In genomic region chr2:99608861-99609260, GRCh38 we compare ENCODE assay signal across 18 cellular contexts.
A peak's percentile ranks its signal among the peaks of the same experiment; 100 is the strongest.
DNase-seq lines count a peak whose midpoint lies in the region; ATAC-seq and TF ChIP-seq lines count a peak whose summit lies in the region.
"Had no signal": no experiment of that assay in that cellular context is flagged by ENCODE, and none has a peak within 500 bp of the region (broad histone marks: within the 10 kb centered on the region; RNA-seq: fewer than 3 reads in every experiment).

No MANE protein-coding gene starts in this region.

- H3K9me3 ChIP-seq in adrenal gland (replicated peaks in 1 of 3) = no peaks in the 10 kb centered on the region
- H3K9me3 ChIP-seq: Caco-2 had no signal

- H3K27ac ChIP-seq in GM23338 (ENCODE audit: low read depth) = no peak overlapping the region
- no peak overlapping the region for H3K27ac ChIP-seq in dorsolateral prefrontal cortex
- no peak overlapping the region for H3K27ac ChIP-seq in adrenal gland
- H3K27ac ChIP-seq: C4-2B had no signal

- H3K27me3 ChIP-seq in GM23338 (ENCODE audit: insufficient read depth) = no peaks in the 10 kb centered on the region
- no peaks in the 10 kb centered on the region for H3K27me3 ChIP-seq in dorsolateral prefrontal cortex
- H3K27me3 ChIP-seq in adrenal gland = no peaks in the 10 kb centered on the region

- H3K9me3 Mint-ChIP-seq in GM23338 (no peaks in the 10 kb centered on the region), activated B cell treated with CpG ODN at 0.5 μM for 24 hours (no peaks in the 10 kb centered on the region), naive B cell (no peaks in the 10 kb centered on the region)
- H3K9me3 Mint-ChIP-seq: CD4-positive, alpha-beta T cell; HFFc6 had no signal

- intact Hi-C loops in activated B cell treated with CpG ODN at 0.5 μM for 24 hours (cut with micrococcal nuclease) (no loop called here), dorsolateral prefrontal cortex (cut with DNase I) (no loop called here), adrenal gland (cut with DNase I) (no loop called here)

- H3K4me3 Mint-ChIP-seq in GM23338 = no peak overlapping the region
- peak overlapping the region; percentile 19 for H3K4me3 Mint-ChIP-seq in activated B cell treated with CpG ODN at 0.5 μM for 24 hours
- peak overlapping the region in 1 of 8 donors; percentile 62 for H3K4me3 Mint-ChIP-seq in naive B cell
- H3K4me3 Mint-ChIP-seq: CD4-positive, alpha-beta T cell; HFFc6 had no signal

- H3K4me1 Mint-ChIP-seq in GM23338 (no peaks in the 10 kb centered on the region), activated B cell treated with CpG ODN at 0.5 μM for 24 hours (peaks cover 47% of the 10 kb centered on the region), naive B cell (peaks cover 40 to 69% (median 60%) of the 10 kb centered on the region in 3 donors)

- 0 out of 2 replicates have a peak overlapping the region, but pooled peaks have one; percentile 18 for H2AFZ ChIP-seq in GM23338

- TF ChIP-seq CTCF in GM23338 (conservative IDR thresholded peaks at IDR 0.05; ENCODE audit: low read depth in 2 of 2) = no peak
- no peak for TF ChIP-seq CTCF in activated B cell treated with CpG ODN at 0.5 μM for 24 hours (IDR thresholded peaks at IDR 0.05)
- TF ChIP-seq CTCF in dorsolateral prefrontal cortex (IDR thresholded peaks at IDR 0.05 in 54 of 56, conservative IDR thresholded peaks at IDR 0.05 in 2 of 56; ENCODE audit: low read depth in 1 of 56, partially characterized antibody in 56 of 56) = no peak
- no peak for TF ChIP-seq CTCF in adrenal gland (IDR thresholded peaks at IDR 0.05)

- H3K36me3 ChIP-seq in GM23338 (ENCODE audit: insufficient read depth) (no peaks in the 10 kb centered on the region), adrenal gland (replicated peaks in 1 of 2) (no peaks in the 10 kb centered on the region)

- POLR2A ChIA-PET in activated B cell treated with CpG ODN at 0.5 μM for 24 hours (lab: Charles Lee) = no interaction called here

- no peaks in the 10 kb centered on the region for H3K9me2 ChIP-seq in GM23338 (ENCODE audit: insufficient read depth)

- H3K27ac Mint-ChIP-seq in GM23338 = no peak overlapping the region
- peak overlapping the region; percentile 12 for H3K27ac Mint-ChIP-seq in activated B cell treated with CpG ODN at 0.5 μM for 24 hours
- peak overlapping the region in 5 of 6 donors; percentile 12 to 72 (median 42) for H3K27ac Mint-ChIP-seq in naive B cell
- H3K27ac Mint-ChIP-seq: CD4-positive, alpha-beta T cell; HFFc6 had no signal

- CTCF ChIA-PET in activated B cell treated with CpG ODN at 0.5 μM for 24 hours (lab: Charles Lee) = no interaction called here

- H3K4me1 ChIP-seq in GM23338 (ENCODE audit: insufficient read depth) = no peaks in the 10 kb centered on the region
- no peaks in the 10 kb centered on the region for H3K4me1 ChIP-seq in adrenal gland (replicated peaks in 1 of 2)

- DNase-seq in GM23338 (ENCODE audit: low spot score) = no peak
- DNase-seq in activated B cell treated with CpG ODN at 0.5 μM for 24 hours = no peak
- DNase-seq in naive B cell = no peak
- no peak for DNase-seq in NCI-H1417 treated with DMSO at 0.1 percent for 48 hours (lab: John Stamatoyannopoulos, UW)
- DNase-seq in dorsolateral prefrontal cortex = no peak
- DNase-seq in adrenal gland = no peak
- DNase-seq: ACHN; Caco-2; CD4-positive, alpha-beta T cell; DMS79; GF-D8; GOT3; H7; HFFc6; IMR-90; KBM-7 had no signal

- H3F3A ChIP-seq in GM23338 (replicated peaks; ENCODE audit: low read depth) = no peaks in the 10 kb centered on the region

- no peaks in the 10 kb centered on the region for H3K79me2 ChIP-seq in GM23338 (replicated peaks; ENCODE audit: insufficient read depth)

- H3K36me3 Mint-ChIP-seq in GM23338 (ENCODE audit: low read depth) (no peaks in the 10 kb centered on the region), activated B cell treated with CpG ODN at 0.5 μM for 24 hours (ENCODE audit: low read depth) (peaks cover 52% of the 10 kb centered on the region), naive B cell (no peaks in the 10 kb centered on the region)

- no peak for ATAC-seq in GM23338
- no peak for ATAC-seq in activated B cell treated with CpG ODN at 0.5 μM for 24 hours (ENCODE audit: low read depth)
- peak; percentile 45 to 57 for ATAC-seq in naive B cell (ENCODE audit: low read depth in 2 of 2)
- no peak for ATAC-seq in GM21576 (IDR thresholded peaks at IDR 0.05; ENCODE audit: unreplicated experiment)

- 34 to 84% (median 57%) methylated on average over 1 of the region's 1 CpG for WGBS in adrenal gland, 4 donors

- H3K4me2 ChIP-seq in GM23338 = no peak overlapping the region

- H3K27me3 Mint-ChIP-seq in GM23338 (ENCODE audit: insufficient read depth, low read depth, poor library complexity) = no peaks in the 10 kb centered on the region
- no peaks in the 10 kb centered on the region for H3K27me3 Mint-ChIP-seq in activated B cell treated with CpG ODN at 0.5 μM for 24 hours
- no peaks in the 10 kb centered on the region for H3K27me3 Mint-ChIP-seq in naive B cell
- H3K27me3 Mint-ChIP-seq: CD4-positive, alpha-beta T cell had no signal

- no peak for TF ChIP-seq POLR2A in adrenal gland (IDR thresholded peaks at IDR 0.05)

- no peaks in the 10 kb centered on the region for H4K20me1 ChIP-seq in GM23338 (replicated peaks; ENCODE audit: insufficient read depth)

- H3K4me3 ChIP-seq in GM23338 (no peak overlapping the region), dorsolateral prefrontal cortex (no peak overlapping the region), adrenal gland (no peak overlapping the region)

TF ChIP-seq in GM23338, 12 proteins besides CTCF, POLR2A, EP300 and RAD21 (continues in another document):
- TF ChIP-seq, protein P1, sequence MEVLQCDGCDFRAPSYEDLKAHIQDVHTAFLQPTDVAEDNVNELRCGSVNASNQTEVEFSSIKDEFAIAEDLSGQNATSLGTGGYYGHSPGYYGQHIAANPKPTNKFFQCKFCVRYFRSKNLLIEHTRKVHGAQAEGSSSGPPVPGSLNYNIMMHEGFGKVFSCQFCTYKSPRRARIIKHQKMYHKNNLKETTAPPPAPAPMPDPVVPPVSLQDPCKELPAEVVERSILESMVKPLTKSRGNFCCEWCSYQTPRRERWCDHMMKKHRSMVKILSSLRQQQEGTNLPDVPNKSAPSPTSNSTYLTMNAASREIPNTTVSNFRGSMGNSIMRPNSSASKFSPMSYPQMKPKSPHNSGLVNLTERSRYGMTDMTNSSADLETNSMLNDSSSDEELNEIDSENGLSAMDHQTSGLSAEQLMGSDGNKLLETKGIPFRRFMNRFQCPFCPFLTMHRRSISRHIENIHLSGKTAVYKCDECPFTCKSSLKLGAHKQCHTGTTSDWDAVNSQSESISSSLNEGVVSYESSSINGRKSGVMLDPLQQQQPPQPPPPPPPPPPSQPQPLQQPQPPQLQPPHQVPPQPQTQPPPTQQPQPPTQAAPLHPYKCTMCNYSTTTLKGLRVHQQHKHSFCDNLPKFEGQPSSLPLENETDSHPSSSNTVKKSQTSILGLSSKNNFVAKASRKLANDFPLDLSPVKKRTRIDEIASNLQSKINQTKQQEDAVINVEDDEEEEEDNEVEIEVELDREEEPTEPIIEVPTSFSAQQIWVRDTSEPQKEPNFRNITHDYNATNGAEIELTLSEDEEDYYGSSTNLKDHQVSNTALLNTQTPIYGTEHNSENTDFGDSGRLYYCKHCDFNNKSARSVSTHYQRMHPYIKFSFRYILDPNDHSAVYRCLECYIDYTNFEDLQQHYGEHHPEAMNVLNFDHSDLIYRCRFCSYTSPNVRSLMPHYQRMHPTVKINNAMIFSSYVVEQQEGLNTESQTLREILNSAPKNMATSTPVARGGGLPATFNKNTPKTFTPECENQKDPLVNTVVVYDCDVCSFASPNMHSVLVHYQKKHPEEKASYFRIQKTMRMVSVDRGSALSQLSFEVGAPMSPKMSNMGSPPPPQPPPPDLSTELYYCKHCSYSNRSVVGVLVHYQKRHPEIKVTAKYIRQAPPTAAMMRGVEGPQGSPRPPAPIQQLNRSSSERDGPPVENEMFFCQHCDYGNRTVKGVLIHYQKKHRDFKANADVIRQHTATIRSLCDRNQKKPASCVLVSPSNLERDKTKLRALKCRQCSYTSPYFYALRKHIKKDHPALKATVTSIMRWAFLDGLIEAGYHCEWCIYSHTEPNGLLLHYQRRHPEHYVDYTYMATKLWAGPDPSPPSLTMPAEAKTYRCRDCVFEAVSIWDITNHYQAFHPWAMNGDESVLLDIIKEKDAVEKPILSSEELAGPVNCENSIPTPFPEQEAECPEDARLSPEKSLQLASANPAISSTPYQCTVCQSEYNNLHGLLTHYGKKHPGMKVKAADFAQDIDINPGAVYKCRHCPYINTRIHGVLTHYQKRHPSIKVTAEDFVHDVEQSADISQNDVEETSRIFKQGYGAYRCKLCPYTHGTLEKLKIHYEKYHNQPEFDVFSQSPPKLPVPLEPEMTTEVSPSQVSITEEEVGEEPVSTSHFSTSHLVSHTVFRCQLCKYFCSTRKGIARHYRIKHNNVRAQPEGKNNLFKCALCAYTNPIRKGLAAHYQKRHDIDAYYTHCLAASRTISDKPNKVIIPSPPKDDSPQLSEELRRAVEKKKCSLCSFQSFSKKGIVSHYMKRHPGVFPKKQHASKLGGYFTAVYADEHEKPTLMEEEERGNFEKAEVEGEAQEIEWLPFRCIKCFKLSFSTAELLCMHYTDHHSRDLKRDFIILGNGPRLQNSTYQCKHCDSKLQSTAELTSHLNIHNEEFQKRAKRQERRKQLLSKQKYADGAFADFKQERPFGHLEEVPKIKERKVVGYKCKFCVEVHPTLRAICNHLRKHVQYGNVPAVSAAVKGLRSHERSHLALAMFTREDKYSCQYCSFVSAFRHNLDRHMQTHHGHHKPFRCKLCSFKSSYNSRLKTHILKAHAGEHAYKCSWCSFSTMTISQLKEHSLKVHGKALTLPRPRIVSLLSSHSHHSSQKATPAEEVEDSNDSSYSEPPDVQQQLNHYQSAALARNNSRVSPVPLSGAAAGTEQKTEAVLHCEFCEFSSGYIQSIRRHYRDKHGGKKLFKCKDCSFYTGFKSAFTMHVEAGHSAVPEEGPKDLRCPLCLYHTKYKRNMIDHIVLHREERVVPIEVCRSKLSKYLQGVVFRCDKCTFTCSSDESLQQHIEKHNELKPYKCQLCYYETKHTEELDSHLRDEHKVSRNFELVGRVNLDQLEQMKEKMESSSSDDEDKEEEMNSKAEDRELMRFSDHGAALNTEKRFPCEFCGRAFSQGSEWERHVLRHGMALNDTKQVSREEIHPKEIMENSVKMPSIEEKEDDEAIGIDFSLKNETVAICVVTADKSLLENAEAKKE (CRISPR knock-in tag; IDR thresholded peaks at IDR 0.05) = no peak
- TF ChIP-seq STAT1 (IDR thresholded peaks at IDR 0.05; ENCODE audit: unreplicated experiment) (no peak), ZNF114 (CRISPR knock-in tag; IDR thresholded peaks at IDR 0.05) (no peak)

Comparison
In these comparisons a context has a peak if more than half of its experiments do, and no peak if none do; other contexts are left out.
1. ATAC-seq: peak in naive B cell (2 of 2); none in GM23338 (single experiment), activated B cell treated with CpG ODN at 0.5 μM for 24 hours (single experiment) and GM21576 (single experiment).